ENCODE assay signal across 13 cellular contexts in genomic region chr1:212819704-212820103, GRCh38. TPM values are rescaled to one million over a fixed set of nuclear protein-coding genes. Genes with fewer than 3 reads are reported as not detected.
DNase-seq lines count a peak whose midpoint lies in the region; ATAC-seq, FAIRE-seq and TF ChIP-seq lines count a peak whose summit lies in the region.
"Had no signal": no experiment of that assay in that cellular context is flagged by ENCODE, and none has a peak within 500 bp of the region (broad histone marks: within the 10 kb centered on the region; RNA-seq: fewer than 3 reads in every experiment).

No MANE protein-coding gene starts in this region.

- POLR2A ChIA-PET in endothelial cell of umbilical vein (lab: Charles Lee): no interaction called here

- H3K79me2 ChIP-seq in endothelial cell of umbilical vein (ENCODE audit: control insufficient read depth, insufficient read depth, low read length): no peaks in the 10 kb centered on the region

- H2AFZ ChIP-seq in endothelial cell of umbilical vein (ENCODE audit: low read depth, low read length): peak overlapping the region; percentile 46

- H3K4me3 ChIP-seq in endothelial cell of umbilical vein (replicated peaks in 1 of 3; ENCODE audit: insufficient read depth in 1 of 3, low read depth in 1 of 3, low read length in 3 of 3): peak overlapping the region in 1 of 3 experiments; percentile 6

- no peaks in the 10 kb centered on the region for H4K20me1 ChIP-seq in endothelial cell of umbilical vein (replicated peaks; ENCODE audit: control insufficient read depth, extremely low read depth, insufficient read depth, low read length)

- H3K4me1 ChIP-seq in endothelial cell of umbilical vein (ENCODE audit: control insufficient read depth, extremely low read depth, insufficient read depth, low read length): peaks cover 4% of the 10 kb centered on the region

- no peak overlapping the region for H3K9ac ChIP-seq in endothelial cell of umbilical vein (replicated peaks; ENCODE audit: extremely low read depth, insufficient read depth, low read length)

- no peaks in the 10 kb centered on the region for H3K9me1 ChIP-seq in endothelial cell of umbilical vein (replicated peaks; ENCODE audit: control insufficient read depth, extremely low read depth, insufficient read depth, low read length)

- ATAC-seq in HG03354 (IDR thresholded peaks at IDR 0.05; ENCODE audit: poor library complexity, severe bottlenecking, unreplicated experiment): peak; percentile 58

- no peak overlapping the region for H3K27ac ChIP-seq in endothelial cell of umbilical vein (ENCODE audit: insufficient read depth, low read depth, low read length)

- H3K9me3 ChIP-seq in endothelial cell of umbilical vein (replicated peaks; ENCODE audit: control insufficient read depth, insufficient read depth, low read length): no peaks in the 10 kb centered on the region

- TF ChIP-seq CTCF in GM10266 (IDR thresholded peaks at IDR 0.05; ENCODE audit: control insufficient read depth, insufficient read depth, low read depth, missing control alignments): no peak
- no peak for TF ChIP-seq CTCF in GM20000 (IDR thresholded peaks at IDR 0.05; ENCODE audit: extremely low read depth, missing control alignments)
- no peak for TF ChIP-seq CTCF in endothelial cell of umbilical vein (IDR thresholded peaks at IDR 0.05; ENCODE audit: extremely low read depth in 1 of 2, insufficient read depth in 1 of 2, low read depth in 1 of 2, low read length in 2 of 2)

- H3K4me2 ChIP-seq in endothelial cell of umbilical vein (ENCODE audit: insufficient read depth, low read length): peak overlapping the region; percentile 51

- no peaks in the 10 kb centered on the region for H3K27me3 ChIP-seq in endothelial cell of umbilical vein (ENCODE audit: control insufficient read depth in 2 of 2, insufficient read depth in 2 of 2, low read length in 2 of 2)
- H3K27me3 ChIP-seq: spleen had no signal

- dilution Hi-C loops in endothelial cell of umbilical vein (cut with MboI; ENCODE audit: extremely low pct_ligation_motif_present, low sequenced_read_pairs): no loop called here

- DNase-seq in GM10266 (ENCODE audit: extremely low spot score) (peak; percentile 44), GM20000 (ENCODE audit: low spot score) (peak; percentile 52), endothelial cell of umbilical vein (ENCODE audit: low read depth, low spot score) (peak; percentile 80), SHP77 treated with DMSO at 0.1 percent for 48 hours (lab: John Stamatoyannopoulos, UW) (no peak), T-helper 2 cell (no peak), SIG-M5 (lab: John Stamatoyannopoulos, UW) (no peak)
- DNase-seq in activated CD4-positive, CD25-positive, alpha-beta regulatory T cell (lab: John Stamatoyannopoulos, UW): no peak
- DNase-seq: activated CD4-positive, alpha-beta T cell treated with anti-CD3 and anti-CD28 coated beads for 1 hour; spleen had no signal

- H3K36me3 ChIP-seq in endothelial cell of umbilical vein (ENCODE audit: control insufficient read depth in 2 of 2, extremely low read depth in 1 of 2, insufficient read depth in 2 of 2, low read length in 2 of 2): peaks cover 0 to under 1% of the 10 kb centered on the region in 2 experiments

- FAIRE-seq in endothelial cell of umbilical vein (lab: Jason Lieb, UNC): peak; percentile 72

- no TSS peak for BruUV-seq in endothelial cell of umbilical vein (replicated peaks; lab: Mats Ljungman, UMichigan)

- TF ChIP-seq POLR2A in endothelial cell of umbilical vein (IDR thresholded peaks at IDR 0.05; ENCODE audit: low read depth, low read length): no peak

- intact Hi-C loops in endothelial cell of umbilical vein (cut with micrococcal nuclease): loop anchor here (5.0 kb wide), 1 partner anchor 38 kb away; the partner anchor contains the start of gene FLVCR1

- CTCF ChIA-PET in endothelial cell of umbilical vein (lab: Charles Lee): interaction anchor here (0.8 to 2.8 kb wide), 5 partner anchors 14 to 175 kb away, joined by 3 to 10 read pairs (median 3); partner anchors contain the start of gene FLVCR1

TF ChIP-seq in endothelial cell of umbilical vein, 7 proteins besides CTCF, POLR2A, EP300 and RAD21:
- no peak for TF ChIP-seq MYC (IDR thresholded peaks at IDR 0.05; ENCODE audit: low read depth, low read length)
- TF ChIP-seq GATA2 (IDR thresholded peaks at IDR 0.05; ENCODE audit: insufficient read depth, insufficient read length, low read depth, low read length): no peak
- no peak for TF ChIP-seq MAX (IDR thresholded peaks at IDR 0.05; ENCODE audit: insufficient read depth, insufficient read length)
- TF ChIP-seq POLR2AphosphoS5 (IDR thresholded peaks at IDR 0.05; ENCODE audit: insufficient read depth, low read depth, low read length): no peak
- no peak for TF ChIP-seq FOS (IDR thresholded peaks at IDR 0.05; ENCODE audit: borderline replicate concordance, insufficient read depth, low read length)
- no peak for TF ChIP-seq EZH2 (IDR thresholded peaks at IDR 0.05; ENCODE audit: borderline replicate concordance, low read depth, low read length, severe bottlenecking)
- no peak for TF ChIP-seq JUN (IDR thresholded peaks at IDR 0.05; ENCODE audit: borderline replicate concordance, insufficient read depth, insufficient read length, low read depth)

RNA-seq across cellular contexts. Expression of gene SPATA45, which starts 27.7 kb away (rescaled TPM):
- total RNA-seq in endothelial cell of umbilical vein: not detected in 2 replicates
- polyA plus RNA-seq in endothelial cell of umbilical vein: not detected in 2 replicates
- not detected in 2 replicates for polyA plus RNA-seq in endothelial cell of umbilical vein (2011; cell fraction: cytosol; rRNA removed)
- not detected in 2 replicates for polyA plus RNA-seq in endothelial cell of umbilical vein (2011; cell fraction: nucleus; rRNA removed)
- polyA plus RNA-seq in endothelial cell of umbilical vein (2012): not detected in 2 replicates
- polyA minus RNA-seq in endothelial cell of umbilical vein: not detected in 2 replicates
- not detected for polyA minus RNA-seq in endothelial cell of umbilical vein (2011; cell fraction: cytosol; rRNA and poly(A)+ RNA removed)
- polyA minus RNA-seq in endothelial cell of umbilical vein (2011; cell fraction: nucleus; rRNA and poly(A)+ RNA removed): not detected in 2 replicates
- total RNA-seq: mononuclear cell had no signal
- polyA plus RNA-seq: adipose tissue, BJ had no signal

RNA-seq across cellular contexts. Expression of gene TATDN3, which starts 28.0 kb away (rescaled TPM):
- 7.8 and 8.0 TPM in 2 replicates for total RNA-seq in endothelial cell of umbilical vein
- 3.5 and 4.3 TPM in 2 replicates for polyA plus RNA-seq in endothelial cell of umbilical vein
- polyA plus RNA-seq in endothelial cell of umbilical vein (2011; cell fraction: cytosol; rRNA removed): 7.2 and 7.3 TPM in 2 replicates
- 6.8 and 7.9 TPM in 2 replicates for polyA plus RNA-seq in endothelial cell of umbilical vein (2011; cell fraction: nucleus; rRNA removed)
- polyA plus RNA-seq in endothelial cell of umbilical vein (2012): 8.1 and 10.3 TPM in 2 replicates
- 2.1 and 4.2 TPM in 2 replicates for polyA minus RNA-seq in endothelial cell of umbilical vein
- 5.4 TPM for polyA minus RNA-seq in endothelial cell of umbilical vein (2011; cell fraction: cytosol; rRNA and poly(A)+ RNA removed)
- polyA minus RNA-seq in endothelial cell of umbilical vein (2011; cell fraction: nucleus; rRNA and poly(A)+ RNA removed): 4.0 and 4.7 TPM in 2 replicates

RNA-seq across cellular contexts. Expression of gene NSL1, which starts 28.1 kb away (rescaled TPM):
- total RNA-seq in endothelial cell of umbilical vein: 27.7 and 30.2 TPM in 2 replicates
- 15.5 and 18.9 TPM in 2 replicates for polyA plus RNA-seq in endothelial cell of umbilical vein
- 28.6 and 29.4 TPM in 2 replicates for polyA plus RNA-seq in endothelial cell of umbilical vein (2011; cell fraction: cytosol; rRNA removed)
- 13.3 and 19.3 TPM in 2 replicates for polyA plus RNA-seq in endothelial cell of umbilical vein (2011; cell fraction: nucleus; rRNA removed)
- 16.2 and 18.9 TPM in 2 replicates for polyA plus RNA-seq in endothelial cell of umbilical vein (2012)
- polyA minus RNA-seq in endothelial cell of umbilical vein: 11.5 and 12.5 TPM in 2 replicates
- 16.9 TPM for polyA minus RNA-seq in endothelial cell of umbilical vein (2011; cell fraction: cytosol; rRNA and poly(A)+ RNA removed)
- 12.4 and 17.5 TPM in 2 replicates for polyA minus RNA-seq in endothelial cell of umbilical vein (2011; cell fraction: nucleus; rRNA and poly(A)+ RNA removed)

RNA-seq across cellular contexts. Expression of gene FLVCR1, which starts 38.4 kb away (rescaled TPM):
- total RNA-seq in endothelial cell of umbilical vein: 11.9 and 12.0 TPM in 2 replicates
- polyA plus RNA-seq in endothelial cell of umbilical vein: 3.2 and 3.5 TPM in 2 replicates
- polyA plus RNA-seq in endothelial cell of umbilical vein (2011; cell fraction: cytosol; rRNA removed): 2.3 and 2.7 TPM in 2 replicates
- 10.2 and 12.2 TPM in 2 replicates for polyA plus RNA-seq in endothelial cell of umbilical vein (2011; cell fraction: nucleus; rRNA removed)
- 4.3 and 5.9 TPM in 2 replicates for polyA plus RNA-seq in endothelial cell of umbilical vein (2012)
- 13.9 and 16.1 TPM in 2 replicates for polyA minus RNA-seq in endothelial cell of umbilical vein
- 35.7 TPM for polyA minus RNA-seq in endothelial cell of umbilical vein (2011; cell fraction: cytosol; rRNA and poly(A)+ RNA removed)
- 11.8 and 17.7 TPM in 2 replicates for polyA minus RNA-seq in endothelial cell of umbilical vein (2011; cell fraction: nucleus; rRNA and poly(A)+ RNA removed)

Comparison
In these comparisons a context has a peak if more than half of its experiments do, and no peak if none do; other contexts are left out.
1. DNase-seq: peak in GM10266 (single experiment), GM20000 (single experiment) and endothelial cell of umbilical vein (single experiment); none in SHP77 treated with DMSO at 0.1 percent for 48 hours (single experiment), T-helper 2 cell (0 of 5), activated CD4-positive, CD25-positive, alpha-beta regulatory T cell (0 of 4) and SIG-M5 (single experiment).